17 cellular contexts compared by ENCODE assay signal in the genomic region with DNA sequence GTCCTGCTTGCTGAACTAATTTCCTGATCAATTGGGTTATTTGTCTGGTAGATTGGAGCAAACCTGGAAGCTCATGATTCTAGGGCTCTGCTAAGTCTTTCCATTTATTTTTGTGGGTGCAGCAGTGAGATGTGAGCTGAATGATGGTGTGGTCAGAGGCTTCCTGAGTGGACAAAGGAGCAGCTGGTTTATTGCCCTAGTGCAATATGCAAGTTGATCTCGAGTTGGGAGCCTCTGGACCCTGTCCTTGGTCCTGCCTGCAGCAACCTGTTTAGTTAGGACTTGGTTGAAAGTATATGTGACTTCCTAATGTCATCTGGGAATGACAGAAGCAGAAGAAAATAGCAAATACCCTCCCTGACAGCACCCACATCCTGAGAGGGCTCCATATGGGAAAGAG. TPM values are rescaled to one million over a fixed set of nuclear protein-coding genes. Genes with fewer than 3 reads are reported as not detected.
DNase-seq lines count a peak whose midpoint lies in the region; ATAC-seq, FAIRE-seq and TF ChIP-seq lines count a peak whose summit lies in the region.
"Had no signal": no experiment of that assay in that cellular context is flagged by ENCODE, and none has a peak within 500 bp of the region (broad histone marks: within the 10 kb centered on the region; RNA-seq: fewer than 3 reads in every experiment).

No MANE protein-coding gene starts in this region.

- H3K4me2 ChIP-seq in keratinocyte (ENCODE audit: control insufficient read depth, extremely low read depth, insufficient read depth, low read depth, low read length): no peak overlapping the region

- in situ Hi-C loops in KBM-7 (cut with MboI; ENCODE audit: low pct_unique_long_range_greater_than_20kb, low sequenced_read_pairs) (no loop called here), astrocyte of the spinal cord (cut with HindIII; ENCODE audit: low sequenced_read_pairs) (no loop called here)

- ATAC-seq in HG03039 (IDR thresholded peaks at IDR 0.05; ENCODE audit: unreplicated experiment) (no peak), GM21723 (IDR thresholded peaks at IDR 0.05; ENCODE audit: unreplicated experiment) (no peak)
- ATAC-seq: left cardiac atrium had no signal

- FAIRE-seq in keratinocyte (lab: Jason Lieb, UNC): peak; percentile 26

- H3K4me3 ChIP-seq in astrocyte of the spinal cord (ENCODE audit: low read depth, low read length) (no peak overlapping the region), keratinocyte (ENCODE audit: control insufficient read depth in 2 of 3, extremely low read depth in 1 of 3, insufficient read depth in 2 of 3, low read depth in 1 of 3, low read length in 3 of 3) (no peak overlapping the region)

- no peak overlapping the region for H2AFZ ChIP-seq in keratinocyte (ENCODE audit: control insufficient read depth, low read length)

- TF ChIP-seq CTCF in astrocyte of the spinal cord (IDR thresholded peaks at IDR 0.05; ENCODE audit: low read depth, low read length): no peak
- no peak for TF ChIP-seq CTCF in keratinocyte (optimal IDR thresholded peaks at IDR 0.05 in 1 of 3, IDR thresholded peaks at IDR 0.05 in 1 of 3, conservative IDR thresholded peaks at IDR 0.05 in 1 of 3; ENCODE audit: extremely low read depth in 1 of 3, insufficient read depth in 2 of 3, low read length in 3 of 3)

- no peak overlapping the region for H3K27ac ChIP-seq in keratinocyte (ENCODE audit: control insufficient read depth, insufficient read depth, low read length)
- H3K27ac ChIP-seq: HL-60 had no signal

- no peaks in the 10 kb centered on the region for H3K36me3 ChIP-seq in keratinocyte (ENCODE audit: control insufficient read depth in 2 of 2, extremely low read depth in 1 of 2, insufficient read depth in 2 of 2, low read length in 2 of 2)

- no peaks in the 10 kb centered on the region for H3K79me2 ChIP-seq in keratinocyte (ENCODE audit: control insufficient read depth, insufficient read depth, low read length)

- DNase-seq in EH (ENCODE audit: low read depth) (peak; percentile 28), KBM-7 (peak; percentile 26), astrocyte of the spinal cord (ENCODE audit: low read depth, low spot score) (peak; percentile 26), keratinocyte (ENCODE audit: low read depth, low spot score) (no peak), putamen (ENCODE audit: low spot score) (no peak), T1000 (lab: John Stamatoyannopoulos, UW) (no peak)
- DNase-seq: activated naive CD4-positive, alpha-beta T cell treated with anti-CD3 and anti-CD28 coated beads, Interleukin-2, amount 10 ng/mL, durations not matched to agents 7 days and 5 days; activated T-cell treated with anti-CD3 and anti-CD28 coated beads for 4 hours; hypothalamus; Karpas-422; left cardiac atrium; NCI-H446 treated with DMSO at 0.1 percent for 48 hours; SIG-M5; stimulated activated CD4-positive, alpha-beta T cell treated with anti-CD3 and anti-CD28 coated beads, Interleukin-4, amount 100 ng/mL, for 24 hours had no signal

- H3K9me1 ChIP-seq in keratinocyte (ENCODE audit: control insufficient read depth, extremely low read depth, insufficient read depth, low read length): no peaks in the 10 kb centered on the region

- no peak overlapping the region for H3K9ac ChIP-seq in keratinocyte (ENCODE audit: control insufficient read depth, extremely low read depth, insufficient read depth, low read length)

- dilution Hi-C loops in keratinocyte (cut with MboI; ENCODE audit: extremely low pct_ligation_motif_present, low sequenced_read_pairs): no loop called here

- peaks cover 3% of the 10 kb centered on the region for H3K4me1 ChIP-seq in keratinocyte (ENCODE audit: control insufficient read depth, extremely low read depth, insufficient read depth, low read length)

- peaks cover 6% of the 10 kb centered on the region for H4K20me1 ChIP-seq in keratinocyte (ENCODE audit: control insufficient read depth, extremely low read depth, insufficient read depth, low read length)

- peaks cover 31% of the 10 kb centered on the region for H3K27me3 ChIP-seq in keratinocyte (ENCODE audit: control insufficient read depth, extremely low read depth, insufficient read depth, low read length)

- H3K9me3 ChIP-seq in keratinocyte (ENCODE audit: control insufficient read depth, low read depth, low read length): no peaks in the 10 kb centered on the region

RNA-seq across cellular contexts. Expression of a gene that starts 4.2 kb away (rescaled TPM):
- 0.03 to 0.05 TPM in 2 of 3 replicates, not detected in the other for polyA plus RNA-seq in keratinocyte
- not detected for polyA plus RNA-seq in keratinocyte (2011; ENCODE audit: low read depth)
- polyA plus RNA-seq in keratinocyte (2011; cell fraction: cytosol; rRNA removed): 0.02 and 0.10 TPM in 2 replicates
- polyA plus RNA-seq in keratinocyte (2011; cell fraction: nucleus; rRNA removed): 0.10 and 0.12 TPM in 2 replicates
- 0.09 TPM in 1 of 2 replicates, not detected in the other for polyA plus RNA-seq in keratinocyte (2012; ENCODE audit: low replicate concordance)
- not detected in 3 replicates for polyA minus RNA-seq in keratinocyte
- not detected for polyA minus RNA-seq in keratinocyte (2011; cell fraction: cytosol; rRNA and poly(A)+ RNA removed)
- 0.21 and 0.47 TPM in 2 replicates for polyA minus RNA-seq in keratinocyte (2011; cell fraction: nucleus; rRNA and poly(A)+ RNA removed)

Comparison
In these comparisons a context has a peak if more than half of its experiments do, and no peak if none do; other contexts are left out.
1. DNase-seq: peak in EH (single experiment), KBM-7 (single experiment) and astrocyte of the spinal cord (single experiment); none in keratinocyte (single experiment), putamen (single experiment) and T1000 (single experiment).